Comparison of ENCODE assay signal across 15 cellular contexts in genomic region chr12:4448376-4448775, GRCh38. TPM values are rescaled to one million over a fixed set of nuclear protein-coding genes. Genes with fewer than 3 reads are reported as not detected.
DNase-seq lines count a peak whose midpoint lies in the region; ATAC-seq, FAIRE-seq and TF ChIP-seq lines count a peak whose summit lies in the region.
"Had no signal": no experiment of that assay in that cellular context is flagged by ENCODE, and none has a peak within 500 bp of the region (broad histone marks: within the 10 kb centered on the region; RNA-seq: fewer than 3 reads in every experiment).

No MANE protein-coding gene starts in this region.

- H3K79me2 ChIP-seq in H1 (ENCODE audit: control insufficient read depth in 1 of 2, insufficient read depth in 2 of 2, low read length in 2 of 2) (no peaks in the 10 kb centered on the region), neural progenitor cell (ENCODE audit: low read depth) (no peaks in the 10 kb centered on the region)

- H3K18ac ChIP-seq in H1 (ENCODE audit: extremely low read depth, low read length): no peak overlapping the region

- H3K4me1 Mint-ChIP-seq in neural progenitor cell: peaks cover 35% of the 10 kb centered on the region

- H3F3A ChIP-seq in neural progenitor cell (ENCODE audit: low read depth): peaks cover 23% of the 10 kb centered on the region

- TF ChIP-seq EP300 in H1 (IDR thresholded peaks at IDR 0.05; ENCODE audit: borderline replicate concordance in 1 of 2, low read depth in 2 of 2, low read length in 2 of 2): no peak

- no peaks in the 10 kb centered on the region for H3K23me2 ChIP-seq in H1 (ENCODE audit: low read depth, low read length)

- TF ChIP-seq RAD21 in H1 (IDR thresholded peaks at IDR 0.05 in 1 of 2, conservative IDR thresholded peaks at IDR 0.05 in 1 of 2; ENCODE audit: low read depth in 2 of 2, low read length in 2 of 2): no peak

- H3K79me1 ChIP-seq in H1 (ENCODE audit: low read depth, low read length): no peaks in the 10 kb centered on the region

- no peak overlapping the region for H2BK120ac ChIP-seq in H1 (replicated peaks; ENCODE audit: low read depth, low read length)

- no peak overlapping the region for H2BK15ac ChIP-seq in H1 (ENCODE audit: low read length)

- H2AFZ ChIP-seq in H1 (ENCODE audit: low read length): no peak overlapping the region
- H2AFZ ChIP-seq in neural progenitor cell (replicated peaks): no peak overlapping the region

- no peaks in the 10 kb centered on the region for H3K36me3 ChIP-seq in H7 (replicated peaks; ENCODE audit: control insufficient read depth, insufficient read depth, low read length)
- H3K36me3 ChIP-seq in H1 (ENCODE audit: control insufficient read depth in 2 of 4, insufficient read depth in 4 of 4, low read length in 3 of 4): no peaks in the 10 kb centered on the region
- no peaks in the 10 kb centered on the region for H3K36me3 ChIP-seq in psoas muscle (ENCODE audit: insufficient read depth in 1 of 2, low read depth in 1 of 2)
- H3K36me3 ChIP-seq in WERI-Rb-1: no peaks in the 10 kb centered on the region
- no peaks in the 10 kb centered on the region for H3K36me3 ChIP-seq in neural progenitor cell

- peaks cover 7% of the 10 kb centered on the region for H3K9me3 Mint-ChIP-seq in neural progenitor cell

- no peak overlapping the region for H2AK5ac ChIP-seq in H1 (ENCODE audit: low read depth, low read length)

- no peak overlapping the region for H3K9ac ChIP-seq in H1 (replicated peaks in 1 of 4; ENCODE audit: extremely low read depth in 1 of 4, low read depth in 3 of 4, low read length in 3 of 4)
- no peak overlapping the region for H3K9ac ChIP-seq in neural progenitor cell

- H3K9me3 ChIP-seq in H1 (ENCODE audit: insufficient read depth in 2 of 2, low read depth in 1 of 2, low read length in 1 of 2) (no peaks in the 10 kb centered on the region), psoas muscle (no peaks in the 10 kb centered on the region), WERI-Rb-1 (ENCODE audit: severe bottlenecking) (no peaks in the 10 kb centered on the region), neural progenitor cell (ENCODE audit: low read depth) (no peaks in the 10 kb centered on the region)

- H4K91ac ChIP-seq in H1 (replicated peaks; ENCODE audit: insufficient read length, low read length): no peak overlapping the region

- H3K4me3 ChIP-seq in H7 (ENCODE audit: insufficient read depth, low read depth, low read length) (no peak overlapping the region), H1 (ENCODE audit: extremely low read depth in 1 of 4, insufficient read depth in 2 of 4, low read depth in 3 of 4, low read length in 4 of 4) (no peak overlapping the region), psoas muscle (no peak overlapping the region), WERI-Rb-1 (ENCODE audit: low read depth, low read length) (no peak overlapping the region), neural progenitor cell (no peak overlapping the region)

- no peak overlapping the region for H3K23ac ChIP-seq in H1 (ENCODE audit: insufficient read length)

- no peak overlapping the region for H2BK5ac ChIP-seq in H1 (ENCODE audit: low read depth, low read length)

- TF ChIP-seq CTCF in H1 (IDR thresholded peaks at IDR 0.05; ENCODE audit: control extremely low read depth in 1 of 3, insufficient read depth in 1 of 3, low read depth in 1 of 3, low read length in 3 of 3) (no peak), psoas muscle (IDR thresholded peaks at IDR 0.05) (no peak), WERI-Rb-1 (IDR thresholded peaks at IDR 0.05; ENCODE audit: low read depth, low read length) (no peak), neural progenitor cell (IDR thresholded peaks at IDR 0.05) (no peak)

- no peaks in the 10 kb centered on the region for H3K36me3 Mint-ChIP-seq in neural progenitor cell

- ATAC-seq in psoas muscle (no peak), esophagus mucosa (no peak)

- H2BK20ac ChIP-seq in H1 (ENCODE audit: low read length): peak overlapping the region; percentile 78; the same call in 1 of the 2 replicates

- H4K5ac ChIP-seq in H1 (ENCODE audit: insufficient read length, low read depth, low read length): no peak overlapping the region

- H3K27me3 ChIP-seq in H7 (ENCODE audit: control insufficient read depth, insufficient read depth, low read length) (no peaks in the 10 kb centered on the region), H1 (replicated peaks in 1 of 4; ENCODE audit: control insufficient read depth in 3 of 4, extremely low read depth in 1 of 4, insufficient read depth in 3 of 4, low read length in 3 of 4) (no peaks in the 10 kb centered on the region), psoas muscle (ENCODE audit: insufficient read depth in 3 of 3, low read length in 2 of 3) (no peaks in the 10 kb centered on the region), WERI-Rb-1 (ENCODE audit: insufficient read depth, low read depth, severe bottlenecking) (no peaks in the 10 kb centered on the region), neural progenitor cell (no peaks in the 10 kb centered on the region)

- POLR2A ChIA-PET in H1 (lab: Charles Lee; ENCODE audit: partially characterized antibody): no interaction called here

- H2BK12ac ChIP-seq in H1 (ENCODE audit: low read depth, low read length): no peak overlapping the region

- H3K27ac Mint-ChIP-seq in neural progenitor cell: no peak overlapping the region

- DNase-seq in H7 (peak; percentile 2), H1 (ENCODE audit: low read depth in 1 of 2, low spot score in 2 of 2) (no peak), psoas muscle (no peak), NCI-H2081 (lab: John Stamatoyannopoulos, UW) (no peak), WERI-Rb-1 (no peak), neural progenitor cell (ENCODE audit: low spot score) (no peak)
- DNase-seq: CD4-positive, CD25-positive, alpha-beta regulatory T cell; DMS53; GF-D8; IMR-90 had no signal

- no peak for TF ChIP-seq POLR2A in H1 (IDR thresholded peaks at IDR 0.05; ENCODE audit: control extremely low read depth in 1 of 2, low read depth in 2 of 2, low read length in 2 of 2)

- H3K27ac ChIP-seq in H1 (ENCODE audit: low read depth, low read length) (no peak overlapping the region), psoas muscle (peak overlapping the region; percentile 86), WERI-Rb-1 (no peak overlapping the region), neural progenitor cell (no peak overlapping the region)

- 87% methylated on average over 6 of the region's 6 CpGs; no CpG with 5 or more reads in 1 of the 2 experiments for WGBS in H1 (ENCODE audit: extremely low coverage in 1 of 2, insufficient coverage in 1 of 2, insufficient read length in 1 of 2, insufficient replicate concordance in 2 of 2, low coverage in 1 of 2, low lambda C conversion rate in 2 of 2, missing lambda C conversion rate in 1 of 2), 2 experiments
- WGBS in psoas muscle, 3 donors: 48 to 66% (median 52%) methylated on average over 6 of the region's 6 CpGs

- peaks cover 2% of the 10 kb centered on the region for H3K27me3 Mint-ChIP-seq in neural progenitor cell (ENCODE audit: insufficient read depth, low read depth)

- CTCF ChIA-PET in H1 (lab: Charles Lee; ENCODE audit: partially characterized antibody): interaction anchor here (1.2 to 2.2 kb wide), 2 partner anchors 17 to 65 kb away, joined by 5 to 6 read pairs; no protein-coding TSS in a partner anchor

- no peaks in the 10 kb centered on the region for H4K20me1 ChIP-seq in H1 (replicated peaks in 1 of 2; ENCODE audit: control insufficient read depth in 1 of 2, insufficient read depth in 2 of 2, low read length in 2 of 2)
- H4K20me1 ChIP-seq in neural progenitor cell (ENCODE audit: low read depth): no peaks in the 10 kb centered on the region

- H3K4me3 Mint-ChIP-seq in neural progenitor cell: no peak overlapping the region
- H3K4me3 Mint-ChIP-seq: CD4-positive, CD25-positive, alpha-beta regulatory T cell had no signal

- no peak for FAIRE-seq in H1 (lab: Jason Lieb, UNC)
- FAIRE-seq: H54 had no signal

- H3K4me1 ChIP-seq in H1 (replicated peaks in 1 of 4; ENCODE audit: control insufficient read depth in 3 of 4, insufficient read depth in 4 of 4, low read length in 3 of 4) (peaks cover 9 to 29% (median 20%) of the 10 kb centered on the region in 4 experiments), psoas muscle (peaks cover 39% of the 10 kb centered on the region), neural progenitor cell (peaks cover 34% of the 10 kb centered on the region)

- H3K4me2 ChIP-seq in H1 (ENCODE audit: insufficient read depth in 1 of 2, low read depth in 2 of 2, low read length in 2 of 2) (no peak overlapping the region), neural progenitor cell (no peak overlapping the region)

- no peak overlapping the region for H4K8ac ChIP-seq in H1 (ENCODE audit: extremely low read depth, insufficient read depth, low read length)

- no peak overlapping the region for H3K14ac ChIP-seq in H1 (ENCODE audit: insufficient read length)

- intact Hi-C loops in psoas muscle (cut with DNase I): no loop called here

- H3K56ac ChIP-seq in H1 (replicated peaks; ENCODE audit: insufficient read length, low read depth, low read length): no peak overlapping the region

- H3K4ac ChIP-seq in H1 (replicated peaks; ENCODE audit: insufficient read length, low read depth, low read length): no peak overlapping the region

TF ChIP-seq in H1, 55 proteins besides CTCF, POLR2A, EP300 and RAD21:
- no peak for TF ChIP-seq SUZ12 (IDR thresholded peaks at IDR 0.05; ENCODE audit: low read length)
- TF ChIP-seq JUND (IDR thresholded peaks at IDR 0.05; ENCODE audit: low read length): no peak
- no peak for TF ChIP-seq RXRA (IDR thresholded peaks at IDR 0.05; ENCODE audit: insufficient read depth, low read depth, low read length)
TF ChIP-seq in H1: peak in this region for 0.

RNA-seq across cellular contexts. Expression of gene FGF6, which starts 2.8 kb away (rescaled TPM):
- total RNA-seq in H7 (2014; rRNA removed; shearing (Covaris generic)): not detected in 2 replicates
- not detected in 2 replicates for total RNA-seq in H1 (2021; fragmentation: NEBNext Ultra II Directional; extraction: Animal tissue kit (Norgen Biotek cat#: 25700))
- polyA plus RNA-seq in H1 (2011; rRNA removed) (not detected in 2 replicates), psoas muscle (1 to 10 TPM in 1 of 3 donors, under 1 TPM in 1, not detected in 1; 0.61 to 1.2 TPM)
- polyA plus RNA-seq in H1 (2011; cell fraction: cytosol; rRNA removed): not detected
- polyA plus RNA-seq in H1 (2011; cell fraction: nucleus; rRNA removed): not detected
- not detected in 4 replicates for polyA plus RNA-seq in H1 (2012, experiment 1 of 2)
- not detected for polyA plus RNA-seq in H1 (2012, experiment 2 of 2)
- not detected for polyA plus RNA-seq in H1 (2013, experiment 1 of 2)
- polyA plus RNA-seq in H1 (2013, experiment 2 of 2): not detected
- not detected in 2 replicates for polyA minus RNA-seq in H1 (2011; rRNA and poly(A)+ RNA removed)
- polyA minus RNA-seq in H1 (2011; cell fraction: cytosol; rRNA and poly(A)+ RNA removed): not detected
- not detected for polyA minus RNA-seq in H1 (2011; cell fraction: nucleus; rRNA and poly(A)+ RNA removed)
- total RNA-seq in psoas muscle (10 to 100 TPM in 2 of 4 donors, 1 to 10 TPM in 2; 3.9 to 27.1 (median 8.2) TPM), esophagus mucosa (not detected), neural progenitor cell (ENCODE audit: low replicate concordance) (not detected in 2 replicates)
- total RNA-seq: A673; CD4-positive, CD25-positive, alpha-beta regulatory T cell; HT-29; IMR-90 had no signal
- polyA plus RNA-seq: BJ; CD4-positive, CD25-positive, alpha-beta regulatory T cell; IMR-90 had no signal
